17 cellular contexts compared by ENCODE assay signal in the genomic region with DNA sequence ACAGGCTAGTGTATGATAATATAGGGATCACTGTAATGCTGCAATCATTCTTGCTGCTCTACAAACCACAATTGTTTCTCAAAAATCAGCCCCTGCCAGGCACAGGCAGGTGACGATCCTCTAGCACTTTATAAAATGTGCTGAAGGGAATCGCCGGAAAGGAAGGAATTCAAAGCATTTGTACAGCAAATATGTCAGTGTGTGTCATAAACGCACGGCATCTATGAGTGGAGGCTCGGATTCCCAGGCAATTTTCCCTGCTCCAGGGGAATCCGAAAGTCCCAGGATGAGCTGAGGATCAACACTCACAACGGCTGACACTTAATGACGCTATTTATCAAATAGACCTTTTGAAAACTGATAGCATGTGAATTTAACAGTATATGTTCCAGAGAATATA. TPM values are rescaled to one million over a fixed set of nuclear protein-coding genes. Genes with fewer than 3 reads are reported as not detected.
A peak's percentile ranks its signal among the peaks of the same experiment; 100 is the strongest.
DNase-seq lines count a peak whose midpoint lies in the region; ATAC-seq and TF ChIP-seq lines count a peak whose summit lies in the region.
"Had no signal": no experiment of that assay in that cellular context is flagged by ENCODE, and none has a peak within 500 bp of the region (broad histone marks: within the 10 kb centered on the region; RNA-seq: fewer than 3 reads in every experiment).

No MANE protein-coding gene starts in this region.

- CTCF ChIA-PET in mammary epithelial cell (lab: Charles Lee; ENCODE audit: low non-redundant PET) = interaction anchor here (0.7 kb wide), 1 partner anchor 250 kb away, joined by 6 read pairs; no protein-coding TSS in a partner anchor

- H3K4me2 ChIP-seq in mammary epithelial cell (ENCODE audit: insufficient read depth, low read depth, low read length) (peak overlapping the region; percentile 4), hepatocyte (peak overlapping the region; percentile 36)
- H3K4me2 ChIP-seq: PC-9 had no signal

- peaks cover 5% of the 10 kb centered on the region for H3K27me3 Mint-ChIP-seq in activated T-cell treated with anti-CD3 and anti-CD28 coated beads, Interleukin-2, amount 50 U/mL, for 4 hours (ENCODE audit: low read depth)

- H3K9ac ChIP-seq in mammary epithelial cell (ENCODE audit: insufficient read depth, low read length) = no peak overlapping the region

- ATAC-seq in SK-N-SH treated with all-trans-retinoic acid at 6 μM for 48 hours (peak; percentile 44), GM19328 (IDR thresholded peaks at IDR 0.05; ENCODE audit: unreplicated experiment) (no peak)
- ATAC-seq in activated T-cell treated with anti-CD3 and anti-CD28 coated beads, Interleukin-2, amount 50 U/mL, for 4 hours = no peak
- ATAC-seq: GM12878, heart right ventricle, lower lobe of right lung had no signal

- no peak overlapping the region for H3K4me3 Mint-ChIP-seq in activated T-cell treated with anti-CD3 and anti-CD28 coated beads, Interleukin-2, amount 50 U/mL, for 4 hours

- DNase-seq in mammary epithelial cell = peak; percentile 12
- no peak for DNase-seq in breast epithelium (ENCODE audit: low spot score in 2 of 2)
- peak; percentile 13 for DNase-seq in hepatocyte (ENCODE audit: low spot score)
- no peak for DNase-seq in activated T-cell treated with anti-CD3 and anti-CD28 coated beads, Interleukin-2, amount 50 U/mL, for 4 hours
- DNase-seq in occipital lobe (lab: John Stamatoyannopoulos, UW) = no peak
- no peak for DNase-seq in retina
- DNase-seq: activated CD4-positive, alpha-beta T cell treated with anti-CD3 and anti-CD28 coated beads for 4 hours; DMS153; heart right ventricle; lower lobe of right lung; MM.1S; PC-9; T-helper 2 cell had no signal

- H3K79me2 ChIP-seq in mammary epithelial cell (ENCODE audit: insufficient read depth, low read length) = no peaks in the 10 kb centered on the region
- no peaks in the 10 kb centered on the region for H3K79me2 ChIP-seq in hepatocyte

- H3K9me3 Mint-ChIP-seq in activated T-cell treated with anti-CD3 and anti-CD28 coated beads, Interleukin-2, amount 50 U/mL, for 4 hours = no peaks in the 10 kb centered on the region

- no peaks in the 10 kb centered on the region for H3K9me2 ChIP-seq in hepatocyte (replicated peaks; ENCODE audit: insufficient read depth)

- no peaks in the 10 kb centered on the region for H3K4me1 Mint-ChIP-seq in activated T-cell treated with anti-CD3 and anti-CD28 coated beads, Interleukin-2, amount 50 U/mL, for 4 hours (ENCODE audit: low read depth)

- dilution Hi-C loops in mammary epithelial cell (cut with HindIII; ENCODE audit: low sequenced_read_pairs) = loop anchor here (5.0 kb wide), 1 partner anchor 49 kb away; no protein-coding TSS in a partner anchor

- H4K20me1 ChIP-seq in mammary epithelial cell (ENCODE audit: insufficient read depth, low read length) (no peaks in the 10 kb centered on the region), hepatocyte (ENCODE audit: insufficient read depth, poor library complexity, severe bottlenecking) (no peaks in the 10 kb centered on the region)

- H3K27ac ChIP-seq in mammary epithelial cell (ENCODE audit: insufficient read depth, low read depth, low read length) (no peak overlapping the region), breast epithelium (no peak overlapping the region), hepatocyte (no peak overlapping the region)
- H3K27ac ChIP-seq: ascending aorta, heart right ventricle, lower lobe of right lung, PC-9 had no signal

- no peaks in the 10 kb centered on the region for H3K36me3 Mint-ChIP-seq in activated T-cell treated with anti-CD3 and anti-CD28 coated beads, Interleukin-2, amount 50 U/mL, for 4 hours (ENCODE audit: insufficient read depth)

- no peak for TF ChIP-seq CTCF in mammary epithelial cell (conservative IDR thresholded peaks at IDR 0.05 in 1 of 2, IDR thresholded peaks at IDR 0.05 in 1 of 2; ENCODE audit: extremely low read depth in 1 of 2, insufficient read depth in 1 of 2, low read depth in 1 of 2, low read length in 2 of 2)
- no peak for TF ChIP-seq CTCF in breast epithelium (IDR thresholded peaks at IDR 0.05)
- no peak for TF ChIP-seq CTCF in hepatocyte (IDR thresholded peaks at IDR 0.05; ENCODE audit: poor library complexity)

- in situ Hi-C loops in mammary epithelial cell (cut with MboI; ENCODE audit: low sequenced_read_pairs in 2 of 2) = no loop called here

- intact Hi-C loops in mammary epithelial cell (cut with micrococcal nuclease) = no loop called here
- intact Hi-C loops in breast epithelium (cut with DNase I; ENCODE audit: low total_unique reads) = no loop called here

- H3K4me3 ChIP-seq in mammary epithelial cell (replicated peaks in 1 of 3; ENCODE audit: insufficient read depth in 1 of 3, low read depth in 2 of 3, low read length in 3 of 3) (no peak overlapping the region), breast epithelium (no peak overlapping the region), hepatocyte (no peak overlapping the region)
- H3K4me3 ChIP-seq: ascending aorta, GM12878, heart right ventricle, lower lobe of right lung, PC-9 had no signal

- H3K36me3 ChIP-seq in mammary epithelial cell (ENCODE audit: insufficient read depth, low read length) (no peaks in the 10 kb centered on the region), breast epithelium (no peaks in the 10 kb centered on the region), hepatocyte (replicated peaks; ENCODE audit: insufficient read depth, low read depth) (no peaks in the 10 kb centered on the region)
- H3K36me3 ChIP-seq: ascending aorta, heart right ventricle, lower lobe of right lung had no signal

- TF ChIP-seq POLR2A in breast epithelium (IDR thresholded peaks at IDR 0.05) = no peak

- no peaks in the 10 kb centered on the region for H3K9me3 ChIP-seq in mammary epithelial cell (replicated peaks; ENCODE audit: insufficient read depth, low read length)
- H3K9me3 ChIP-seq in breast epithelium = no peaks in the 10 kb centered on the region
- H3K9me3 ChIP-seq in hepatocyte (ENCODE audit: low read depth) = no peaks in the 10 kb centered on the region
- H3K9me3 ChIP-seq: ascending aorta, heart right ventricle, lower lobe of right lung had no signal

- no peak overlapping the region for H2AFZ ChIP-seq in mammary epithelial cell (ENCODE audit: low read depth, low read length)
- no peak overlapping the region for H2AFZ ChIP-seq in hepatocyte
- H2AFZ ChIP-seq: PC-9 had no signal

- no peaks in the 10 kb centered on the region for H3K4me1 ChIP-seq in mammary epithelial cell (ENCODE audit: insufficient read depth, low read length)
- no peaks in the 10 kb centered on the region for H3K4me1 ChIP-seq in breast epithelium
- no peaks in the 10 kb centered on the region for H3K4me1 ChIP-seq in hepatocyte (ENCODE audit: insufficient read depth)
- H3K4me1 ChIP-seq: ascending aorta, heart right ventricle, lower lobe of right lung had no signal

- WGBS in mammary epithelial cell (ENCODE audit: low coverage, missing lambda C conversion rate) = 1% methylated on average over 8 of the region's 9 CpGs
- 16% methylated on average over 9 of the region's 9 CpGs for WGBS in hepatocyte (ENCODE audit: low lambda C conversion rate, missing lambda C conversion rate)

- no TSS peak for BruUV-seq in mammary epithelial cell (replicated peaks; lab: Mats Ljungman, UMichigan)

- H3K27me3 ChIP-seq in mammary epithelial cell (ENCODE audit: insufficient read depth, low read length) (peaks cover 3% of the 10 kb centered on the region), breast epithelium (peaks cover 0 to 28% of the 10 kb centered on the region in 2 donors), hepatocyte (peaks cover 9% of the 10 kb centered on the region)
- H3K27me3 ChIP-seq: ascending aorta had no signal

TF ChIP-seq in SK-N-SH treated with all-trans-retinoic acid at 6 μM for 48 hours, 23 proteins besides CTCF, POLR2A, EP300 and RAD21 (continues in another document):
- TF ChIP-seq PPARA (CRISPR knock-in tag; IDR thresholded peaks at IDR 0.05; ENCODE audit: borderline replicate concordance) = no peak
- TF ChIP-seq ZNF565 (CRISPR knock-in tag; conservative IDR thresholded peaks at IDR 0.05; ENCODE audit: low read depth) = no peak
- no peak for TF ChIP-seq GLIS3 (CRISPR knock-in tag; IDR thresholded peaks at IDR 0.05)
- TF ChIP-seq, protein P1, sequence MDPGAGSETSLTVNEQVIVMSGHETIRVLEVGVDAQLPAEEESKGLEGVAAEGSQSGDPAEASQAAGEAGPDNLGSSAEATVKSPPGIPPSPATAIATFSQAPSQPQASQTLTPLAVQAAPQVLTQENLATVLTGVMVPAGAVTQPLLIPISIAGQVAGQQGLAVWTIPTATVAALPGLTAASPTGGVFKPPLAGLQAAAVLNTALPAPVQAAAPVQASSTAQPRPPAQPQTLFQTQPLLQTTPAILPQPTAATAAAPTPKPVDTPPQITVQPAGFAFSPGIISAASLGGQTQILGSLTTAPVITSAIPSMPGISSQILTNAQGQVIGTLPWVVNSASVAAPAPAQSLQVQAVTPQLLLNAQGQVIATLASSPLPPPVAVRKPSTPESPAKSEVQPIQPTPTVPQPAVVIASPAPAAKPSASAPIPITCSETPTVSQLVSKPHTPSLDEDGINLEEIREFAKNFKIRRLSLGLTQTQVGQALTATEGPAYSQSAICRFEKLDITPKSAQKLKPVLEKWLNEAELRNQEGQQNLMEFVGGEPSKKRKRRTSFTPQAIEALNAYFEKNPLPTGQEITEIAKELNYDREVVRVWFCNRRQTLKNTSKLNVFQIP (CRISPR knock-in tag; IDR thresholded peaks at IDR 0.05; ENCODE audit: borderline replicate concordance, low read depth) = no peak
- no peak for TF ChIP-seq SNAI2 (CRISPR knock-in tag; IDR thresholded peaks at IDR 0.05)
- TF ChIP-seq ZNF8 (CRISPR knock-in tag; IDR thresholded peaks at IDR 0.05) = no peak
- TF ChIP-seq ESRRG (CRISPR knock-in tag; IDR thresholded peaks at IDR 0.05) = no peak
- no peak for TF ChIP-seq TOX (CRISPR knock-in tag; IDR thresholded peaks at IDR 0.05; ENCODE audit: borderline replicate concordance)
- TF ChIP-seq BACH2 (CRISPR knock-in tag; IDR thresholded peaks at IDR 0.05; ENCODE audit: borderline replicate concordance) = no peak
- no peak for TF ChIP-seq OSR1 (CRISPR knock-in tag; IDR thresholded peaks at IDR 0.05)

RNA-seq across cellular contexts. Expression of a gene that starts 1.5 kb away (rescaled TPM):
- under 1 TPM in 1 of 2 donors, not detected in 1; 0.33 TPM for total RNA-seq in mammary epithelial cell
- polyA plus RNA-seq in mammary epithelial cell = not detected
- polyA minus RNA-seq in mammary epithelial cell = not detected
- 1 to 10 TPM; 4.1 to 5.6 (median 4.6) TPM for total RNA-seq in breast epithelium
- 2.8 and 4.3 TPM in 2 replicates for total RNA-seq in hepatocyte
- polyA plus RNA-seq in hepatocyte = 3.0 and 6.1 TPM in 2 replicates
- 1 to 10 TPM in 1 of 3 donors, under 1 TPM in 2; 0.26 to 1.1 (median 0.30) TPM for total RNA-seq in activated T-cell treated with anti-CD3 and anti-CD28 coated beads, Interleukin-2, amount 50 U/mL, for 4 hours
- 40.7 TPM for total RNA-seq in occipital lobe
- total RNA-seq: PC-9 had no signal

Comparison
In these comparisons a context has a peak if more than half of its experiments do, and no peak if none do; other contexts are left out.
1. DNase-seq: peak in mammary epithelial cell (single experiment) and hepatocyte (single experiment); none in breast epithelium (0 of 2), activated T-cell treated with anti-CD3 and anti-CD28 coated beads, Interleukin-2, amount 50 U/mL, for 4 hours (single experiment), occipital lobe (single experiment) and retina (single experiment).